In the genomic region with DNA sequence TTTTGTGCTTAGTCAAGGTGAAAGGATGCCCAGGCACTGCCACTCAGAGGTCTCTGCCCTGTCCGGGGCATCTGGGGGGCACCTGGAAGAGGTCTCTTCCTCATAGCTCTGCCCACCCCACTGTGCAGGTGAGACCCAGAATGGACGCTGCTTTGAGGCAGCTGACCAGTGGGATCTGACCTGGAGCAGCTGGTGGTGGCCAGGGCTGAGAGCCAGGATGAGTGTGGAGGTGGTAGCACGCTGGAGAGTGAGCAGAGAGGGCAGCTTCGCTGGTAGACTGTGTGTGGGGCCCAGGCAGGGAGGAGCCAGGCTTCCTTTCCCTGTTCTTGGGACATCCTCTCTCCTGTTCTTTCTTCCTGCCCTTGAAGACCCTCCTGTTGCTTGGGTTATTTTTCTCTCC, we compare ENCODE assay signal across 1 cellular context.
TF ChIP-seq lines count a peak whose summit lies in the region.

No MANE protein-coding gene starts in this region.

TF ChIP-seq in H1, 55 proteins besides CTCF, POLR2A, EP300 and RAD21:
- TF ChIP-seq HDAC6 (IDR thresholded peaks at IDR 0.05; ENCODE audit: low read depth, low read length) (no peak), SIX5 (IDR thresholded peaks at IDR 0.05; ENCODE audit: low read depth, low read length) (no peak), SAP30 (IDR thresholded peaks at IDR 0.05; ENCODE audit: insufficient read depth, insufficient replicate concordance, low read length) (no peak), CBX5 (IDR thresholded peaks at IDR 0.05; ENCODE audit: low read depth, low read length) (no peak), RBBP5 (IDR thresholded peaks at IDR 0.05; ENCODE audit: borderline replicate concordance, low read depth, low read length) (no peak), SUZ12 (IDR thresholded peaks at IDR 0.05; ENCODE audit: low read length) (no peak)
- TF ChIP-seq, protein P1, sequence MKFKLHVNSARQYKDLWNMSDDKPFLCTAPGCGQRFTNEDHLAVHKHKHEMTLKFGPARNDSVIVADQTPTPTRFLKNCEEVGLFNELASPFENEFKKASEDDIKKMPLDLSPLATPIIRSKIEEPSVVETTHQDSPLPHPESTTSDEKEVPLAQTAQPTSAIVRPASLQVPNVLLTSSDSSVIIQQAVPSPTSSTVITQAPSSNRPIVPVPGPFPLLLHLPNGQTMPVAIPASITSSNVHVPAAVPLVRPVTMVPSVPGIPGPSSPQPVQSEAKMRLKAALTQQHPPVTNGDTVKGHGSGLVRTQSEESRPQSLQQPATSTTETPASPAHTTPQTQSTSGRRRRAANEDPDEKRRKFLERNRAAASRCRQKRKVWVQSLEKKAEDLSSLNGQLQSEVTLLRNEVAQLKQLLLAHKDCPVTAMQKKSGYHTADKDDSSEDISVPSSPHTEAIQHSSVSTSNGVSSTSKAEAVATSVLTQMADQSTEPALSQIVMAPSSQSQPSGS (IDR thresholded peaks at IDR 0.05; ENCODE audit: low read length), result no peak
